1 cellular context compared by ENCODE assay signal in the genomic region with DNA sequence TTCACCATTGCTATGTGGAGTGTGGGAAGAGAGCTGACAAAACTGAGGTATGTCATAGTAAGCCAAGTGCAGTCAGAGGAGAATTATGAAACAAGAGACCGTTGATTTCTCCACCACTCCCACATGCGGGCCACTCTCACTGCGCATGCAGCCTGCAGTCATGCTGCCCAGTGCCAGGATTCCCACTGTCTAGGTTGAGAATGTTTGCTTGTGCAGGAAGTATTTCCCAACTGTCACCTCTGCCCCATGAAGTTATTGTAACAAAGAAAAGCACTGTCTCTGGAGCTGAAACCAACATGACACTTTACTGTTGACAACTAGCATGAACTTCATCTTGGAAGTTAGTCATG.
TF ChIP-seq lines count a peak whose summit lies in the region.

No MANE protein-coding gene starts in this region.

TF ChIP-seq in SK-N-SH, 30 proteins besides CTCF, POLR2A, EP300 and RAD21 (continued from another document):
- TF ChIP-seq, protein P1, sequence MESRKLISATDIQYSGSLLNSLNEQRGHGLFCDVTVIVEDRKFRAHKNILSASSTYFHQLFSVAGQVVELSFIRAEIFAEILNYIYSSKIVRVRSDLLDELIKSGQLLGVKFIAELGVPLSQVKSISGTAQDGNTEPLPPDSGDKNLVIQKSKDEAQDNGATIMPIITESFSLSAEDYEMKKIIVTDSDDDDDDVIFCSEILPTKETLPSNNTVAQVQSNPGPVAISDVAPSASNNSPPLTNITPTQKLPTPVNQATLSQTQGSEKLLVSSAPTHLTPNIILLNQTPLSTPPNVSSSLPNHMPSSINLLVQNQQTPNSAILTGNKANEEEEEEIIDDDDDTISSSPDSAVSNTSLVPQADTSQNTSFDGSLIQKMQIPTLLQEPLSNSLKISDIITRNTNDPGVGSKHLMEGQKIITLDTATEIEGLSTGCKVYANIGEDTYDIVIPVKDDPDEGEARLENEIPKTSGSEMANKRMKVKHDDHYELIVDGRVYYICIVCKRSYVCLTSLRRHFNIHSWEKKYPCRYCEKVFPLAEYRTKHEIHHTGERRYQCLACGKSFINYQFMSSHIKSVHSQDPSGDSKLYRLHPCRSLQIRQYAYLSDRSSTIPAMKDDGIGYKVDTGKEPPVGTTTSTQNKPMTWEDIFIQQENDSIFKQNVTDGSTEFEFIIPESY (IDR thresholded peaks at IDR 0.05; ENCODE audit: borderline replicate concordance, low read depth) = no peak
- TF ChIP-seq SIN3A (IDR thresholded peaks at IDR 0.05; ENCODE audit: borderline replicate concordance, low read depth, low read length) = no peak
- TF ChIP-seq NRF1 (IDR thresholded peaks at IDR 0.05; ENCODE audit: low read depth, low read length) = no peak
TF ChIP-seq in SK-N-SH: peak in this region for 0.
